Comparison of ENCODE assay signal across 18 cellular contexts in genomic region chr20:40776702-40777457, GRCh38.
"Had no signal": no experiment of that assay in that cellular context is flagged by ENCODE, and none has a peak within 500 bp of the region (broad histone marks: within the 10 kb centered on the region; RNA-seq: fewer than 3 reads in every experiment).

No MANE protein-coding gene starts in this region.

- H3K36me3 Mint-ChIP-seq: activated naive CD8-positive, alpha-beta T cell treated with anti-CD3 and anti-CD28 coated beads for 36 hours; brain; stimulated activated naive B cell treated with anti-CD40 and anti-IgM and Interleukin-4, amounts not matched to agents 10 μg/mL and 1 μg/mL and 100 μg/mL, for 72 hours had no signal

- H3K27ac ChIP-seq: coronary artery, esophagus muscularis mucosa, pancreas, tibial artery had no signal

- H3K9me3 ChIP-seq: esophagus muscularis mucosa, pancreas, tibial artery had no signal

- H3K36me3 ChIP-seq: esophagus muscularis mucosa, pancreas, tibial artery had no signal

- H3K27ac Mint-ChIP-seq: activated CD4-positive, alpha-beta T cell treated with anti-CD3 and anti-CD28 coated beads, Interleukin-2, amount 10 ng/mL, durations not matched to agents 24 days and 14 days; activated CD8-positive, alpha-beta T cell treated with anti-CD3 and anti-CD28 coated beads, Interleukin-2, amount 10 ng/mL, durations not matched to agents 7 days and 5 days; activated naive CD8-positive, alpha-beta T cell treated with anti-CD3 and anti-CD28 coated beads for 36 hours; activated T-cell treated with anti-CD3 and anti-CD28 coated beads, Interleukin-2, amount 50 U/mL, for 72 hours; brain; stimulated activated naive B cell treated with anti-CD40 and anti-IgM and Interleukin-4, amounts not matched to agents 10 μg/mL and 1 μg/mL and 100 μg/mL, for 72 hours had no signal

- H3K4me1 ChIP-seq: pancreas had no signal

- H3K4me1 Mint-ChIP-seq: activated CD4-positive, alpha-beta T cell treated with anti-CD3 and anti-CD28 coated beads, Interleukin-2, amount 10 ng/mL, durations not matched to agents 24 days and 14 days; activated naive CD8-positive, alpha-beta T cell treated with anti-CD3 and anti-CD28 coated beads for 36 hours; brain had no signal

- H3K4me3 Mint-ChIP-seq: activated CD4-positive, alpha-beta T cell treated with anti-CD3 and anti-CD28 coated beads, Interleukin-2, amount 10 ng/mL, durations not matched to agents 24 days and 14 days; activated CD8-positive, alpha-beta T cell treated with anti-CD3 and anti-CD28 coated beads, Interleukin-2, amount 10 ng/mL, durations not matched to agents 7 days and 5 days; activated naive CD8-positive, alpha-beta T cell treated with anti-CD3 and anti-CD28 coated beads for 36 hours; activated T-cell treated with anti-CD3 and anti-CD28 coated beads, Interleukin-2, amount 50 U/mL, for 72 hours; brain; central memory CD8-positive, alpha-beta T cell; stimulated activated naive B cell treated with anti-CD40 and anti-IgM and Interleukin-4, amounts not matched to agents 10 μg/mL and 1 μg/mL and 100 μg/mL, for 72 hours had no signal

- H3K9me3 Mint-ChIP-seq: activated CD4-positive, alpha-beta T cell treated with anti-CD3 and anti-CD28 coated beads, Interleukin-2, amount 10 ng/mL, durations not matched to agents 24 days and 14 days; activated naive CD8-positive, alpha-beta T cell treated with anti-CD3 and anti-CD28 coated beads for 36 hours; activated T-cell treated with anti-CD3 and anti-CD28 coated beads, Interleukin-2, amount 50 U/mL, for 72 hours; central memory CD8-positive, alpha-beta T cell; stimulated activated naive B cell treated with anti-CD40 and anti-IgM and Interleukin-4, amounts not matched to agents 10 μg/mL and 1 μg/mL and 100 μg/mL, for 72 hours had no signal

- H3K27me3 Mint-ChIP-seq: activated naive CD8-positive, alpha-beta T cell treated with anti-CD3 and anti-CD28 coated beads for 36 hours; central memory CD8-positive, alpha-beta T cell; stimulated activated naive B cell treated with anti-CD40 and anti-IgM and Interleukin-4, amounts not matched to agents 10 μg/mL and 1 μg/mL and 100 μg/mL, for 72 hours had no signal

- H3K4me3 ChIP-seq: coronary artery, esophagus muscularis mucosa, lung, pancreas, tibial artery had no signal

- DNase-seq: activated CD4-positive, alpha-beta T cell treated with anti-CD3 and anti-CD28 coated beads, Interleukin-2, amount 10 ng/mL, durations not matched to agents 24 days and 14 days; activated CD4-positive, CD25-positive, alpha-beta regulatory T cell; activated CD8-positive, alpha-beta memory T cell treated with anti-CD3 and anti-CD28 coated beads, Interleukin-2, amount 50 U/mL, for 4 hours; activated CD8-positive, alpha-beta T cell treated with anti-CD3 and anti-CD28 coated beads, Interleukin-2, amount 10 ng/mL, durations not matched to agents 7 days and 5 days; activated gamma-delta T cell treated with Interleukin-2 at 50 U/mL for 16 hours; activated naive CD8-positive, alpha-beta T cell treated with anti-CD3 and anti-CD28 coated beads for 36 hours; activated T-cell treated with anti-CD3 and anti-CD28 coated beads, Interleukin-2, amount 50 U/mL, for 72 hours; amygdala; effector CD4-positive, alpha-beta T cell; pancreas; stimulated activated CD4-positive, alpha-beta T cell treated with anti-CD3 and anti-CD28 coated beads, Interleukin-2, amount 100 ng/mL, for 48 hours; stimulated activated naive B cell treated with anti-CD40 and anti-IgM and Interleukin-4, amounts not matched to agents 10 μg/mL and 1 μg/mL and 100 μg/mL, for 72 hours; tibial artery had no signal

- H3K27me3 ChIP-seq: esophagus muscularis mucosa, pancreas, tibial artery had no signal

- ATAC-seq: activated CD8-positive, alpha-beta T cell treated with anti-CD3 and anti-CD28 coated beads, Interleukin-2, amount 10 ng/mL, durations not matched to agents 7 days and 5 days; activated T-cell treated with anti-CD3 and anti-CD28 coated beads, Interleukin-2, amount 50 U/mL, for 72 hours; stimulated activated naive B cell treated with anti-CD40 and anti-IgM and Interleukin-4, amounts not matched to agents 10 μg/mL and 1 μg/mL and 100 μg/mL, for 72 hours had no signal
